17 cellular contexts compared by ENCODE assay signal in genomic region chr2:236627846-236628245, GRCh38. TPM values are rescaled to one million over a fixed set of nuclear protein-coding genes. Genes with fewer than 3 reads are reported as not detected.
DNase-seq lines count a peak whose midpoint lies in the region; TF ChIP-seq lines count a peak whose summit lies in the region.
"Had no signal": no experiment of that assay in that cellular context is flagged by ENCODE, and none has a peak within 500 bp of the region (broad histone marks: within the 10 kb centered on the region; RNA-seq: fewer than 3 reads in every experiment).

No MANE protein-coding gene starts in this region.

- POLR2A ChIA-PET in Caco-2 (lab: Charles Lee), result no interaction called here

- H2AK5ac ChIP-seq in neuronal stem cell (ENCODE audit: low read depth, low read length), result peak overlapping the region; percentile 67

- TF ChIP-seq CTCF in right atrium auricular region (IDR thresholded peaks at IDR 0.05), result no peak
- no peak for TF ChIP-seq CTCF in suprapubic skin (IDR thresholded peaks at IDR 0.05)
- TF ChIP-seq CTCF in Caco-2 (IDR thresholded peaks at IDR 0.05; ENCODE audit: insufficient read depth in 1 of 2, low read depth in 1 of 2, low read length in 1 of 2, severe bottlenecking in 1 of 2, unreplicated experiment in 1 of 2), result no peak
- no peak for TF ChIP-seq CTCF in GM13976 (IDR thresholded peaks at IDR 0.05; ENCODE audit: borderline replicate concordance, control extremely low read depth, extremely low read depth, insufficient read depth, missing control alignments)

- H3K79me1 ChIP-seq in neuronal stem cell (ENCODE audit: low read depth, low read length), result no peaks in the 10 kb centered on the region

- no peak overlapping the region for H3K4me3 Mint-ChIP-seq in Caco-2 (ENCODE audit: unreplicated experiment)
- H3K4me3 Mint-ChIP-seq: B cell; CD4-positive, alpha-beta memory T cell; HFFc6 had no signal

- peaks cover 0 to 18% of the 10 kb centered on the region in 2 donors for H3K4me1 ChIP-seq in right atrium auricular region
- H3K4me1 ChIP-seq in neuronal stem cell (ENCODE audit: control insufficient read depth in 2 of 2, insufficient read depth in 1 of 2, low read depth in 1 of 2, low read length in 2 of 2), result no peaks in the 10 kb centered on the region
- H3K4me1 ChIP-seq in suprapubic skin, result peaks cover 7% of the 10 kb centered on the region
- H3K4me1 ChIP-seq in Caco-2, result no peaks in the 10 kb centered on the region

- no peak overlapping the region for H2BK15ac ChIP-seq in neuronal stem cell (ENCODE audit: low read length)

- intact Hi-C loops in cardiac septum (cut with DNase I) (loop anchor here (5.0 kb wide), 1 partner anchor 46 kb away; no protein-coding TSS in a partner anchor), Caco-2 (cut with micrococcal nuclease; ENCODE audit: unreplicated experiment) (no loop called here)

- no peak overlapping the region for H2BK5ac ChIP-seq in neuronal stem cell (ENCODE audit: low read length)

- H3K9ac ChIP-seq in neuronal stem cell (ENCODE audit: low read depth, low read length, poor library complexity), result no peak overlapping the region

- H3K27ac ChIP-seq in right atrium auricular region, result no peak overlapping the region
- H3K27ac ChIP-seq in neuronal stem cell (replicated peaks; ENCODE audit: low read length), result no peak overlapping the region
- no peak overlapping the region for H3K27ac ChIP-seq in suprapubic skin

- peak overlapping the region; percentile 68 for H3K18ac ChIP-seq in neuronal stem cell (ENCODE audit: low read length)

- H3K9me3 ChIP-seq in right atrium auricular region, result no peaks in the 10 kb centered on the region
- H3K9me3 ChIP-seq in neuronal stem cell (replicated peaks in 1 of 2; ENCODE audit: control insufficient read depth in 2 of 2, insufficient read depth in 1 of 2, low read depth in 1 of 2, low read length in 2 of 2), result peaks cover 0 to 3% of the 10 kb centered on the region in 2 donors
- no peaks in the 10 kb centered on the region for H3K9me3 ChIP-seq in suprapubic skin
- H3K9me3 ChIP-seq in Caco-2, result no peaks in the 10 kb centered on the region

- no peak for TF ChIP-seq EP300 in suprapubic skin (IDR thresholded peaks at IDR 0.05)

- no peak overlapping the region for H3K23ac ChIP-seq in neuronal stem cell (ENCODE audit: low read depth, low read length, poor library complexity)

- no peak overlapping the region for H3K27ac Mint-ChIP-seq in Caco-2 (ENCODE audit: unreplicated experiment)
- H3K27ac Mint-ChIP-seq: B cell, HFFc6 had no signal

- H2BK120ac ChIP-seq in neuronal stem cell (ENCODE audit: low read depth, low read length), result no peak overlapping the region

- no TSS peak for BruUV-seq in Caco-2 (replicated peaks; lab: Mats Ljungman, UMichigan)

- in situ Hi-C loops in GM13976 (cut with MboI; ENCODE audit: low sequenced_read_pairs, unreplicated experiment), result no loop called here

- no peaks in the 10 kb centered on the region for H3K36me3 Mint-ChIP-seq in Caco-2 (ENCODE audit: insufficient read depth, unreplicated experiment)
- H3K36me3 Mint-ChIP-seq: CD4-positive, alpha-beta memory T cell had no signal

- TF ChIP-seq POLR2A in suprapubic skin (IDR thresholded peaks at IDR 0.05), result no peak

- H3K14ac ChIP-seq in neuronal stem cell (ENCODE audit: low read length), result no peak overlapping the region

- no peak overlapping the region for H4K91ac ChIP-seq in neuronal stem cell (ENCODE audit: low read depth, low read length, poor library complexity)

- no CpG with 5 or more reads among the region's 6 CpGs for WGBS in neuronal stem cell (ENCODE audit: extremely low coverage in 2 of 2, insufficient read length in 2 of 2, insufficient replicate concordance in 1 of 2), 2 donors
- WGBS in suprapubic skin, result 87% methylated on average over 3 of the region's 6 CpGs

- H3K36me3 ChIP-seq in right atrium auricular region (no peaks in the 10 kb centered on the region), neuronal stem cell (replicated peaks in 1 of 2; ENCODE audit: control insufficient read depth in 2 of 2, insufficient read depth in 2 of 2, low read length in 2 of 2) (no peaks in the 10 kb centered on the region), suprapubic skin (no peaks in the 10 kb centered on the region), Caco-2 (ENCODE audit: control insufficient read depth, insufficient read depth, low read length) (no peaks in the 10 kb centered on the region)

- no peaks in the 10 kb centered on the region for H3K27me3 Mint-ChIP-seq in Caco-2 (ENCODE audit: insufficient read depth, unreplicated experiment)

- no peaks in the 10 kb centered on the region for H3K9me3 Mint-ChIP-seq in Caco-2 (ENCODE audit: unreplicated experiment)
- H3K9me3 Mint-ChIP-seq: HFFc6 had no signal

- DNase-seq in cardiac septum (ENCODE audit: low spot score), result peak; percentile 33
- DNase-seq in right atrium auricular region (ENCODE audit: low spot score), result no peak
- no peak for DNase-seq in neuronal stem cell (ENCODE audit: low spot score)
- DNase-seq in suprapubic skin (ENCODE audit: low spot score in 2 of 2), result peak; percentile 32 to 38
- no peak for DNase-seq in Caco-2
- no peak for DNase-seq in AG08396 (ENCODE audit: low spot score)
- no peak for DNase-seq in GM13976 (ENCODE audit: low spot score)
- DNase-seq: 8988T; C1 segment of cervical spinal cord; CD4-positive, alpha-beta memory T cell; DMS153; DMS79 treated with DMSO at 0.1 percent for 48 hours; EL; HCEC 1CT; HFFc6 had no signal

- no peak overlapping the region for H2AFZ ChIP-seq in neuronal stem cell (ENCODE audit: low read length)

- H4K8ac ChIP-seq in neuronal stem cell (ENCODE audit: low read depth, low read length), result no peak overlapping the region

- H3K4me3 ChIP-seq in right atrium auricular region (no peak overlapping the region), neuronal stem cell (ENCODE audit: low read length in 2 of 2) (no peak overlapping the region), suprapubic skin (no peak overlapping the region), Caco-2 (ENCODE audit: low read depth, low read length) (no peak overlapping the region)

- H3K4ac ChIP-seq in neuronal stem cell (ENCODE audit: low read length), result no peak overlapping the region

- no peaks in the 10 kb centered on the region for H3K4me1 Mint-ChIP-seq in Caco-2 (ENCODE audit: low read depth, unreplicated experiment)
- H3K4me1 Mint-ChIP-seq: B cell; CD4-positive, alpha-beta memory T cell had no signal

- H3K27me3 ChIP-seq in right atrium auricular region (no peaks in the 10 kb centered on the region), neuronal stem cell (ENCODE audit: control insufficient read depth in 3 of 3, insufficient read depth in 3 of 3, low read depth in 1 of 3, low read length in 3 of 3) (no peaks in the 10 kb centered on the region), suprapubic skin (no peaks in the 10 kb centered on the region), Caco-2 (replicated peaks; ENCODE audit: control insufficient read depth, insufficient read depth, low read length) (no peaks in the 10 kb centered on the region)

- H3K4me2 ChIP-seq in neuronal stem cell (ENCODE audit: insufficient read depth, low read length, poor library complexity, severe bottlenecking), result no peak overlapping the region

- CTCF ChIA-PET in Caco-2 (lab: Charles Lee), result no interaction called here

- H2BK12ac ChIP-seq in neuronal stem cell (ENCODE audit: low read length), result no peak overlapping the region

RNA-seq across cellular contexts. Expression of gene ACKR3, which starts 58.2 kb away (rescaled TPM):
- 36.6 TPM for total RNA-seq in cardiac septum
- 10 to 100 TPM; 49.7 to 60.5 TPM for total RNA-seq in right atrium auricular region
- 4.4 TPM for polyA plus RNA-seq in neuronal stem cell (2013, experiment 1 of 2)
- polyA plus RNA-seq in neuronal stem cell (2013, experiment 2 of 2), result 4.3 TPM
- total RNA-seq in suprapubic skin, result 10 to 100 TPM; 15.8 to 51.5 (median 34.9) TPM
- total RNA-seq in Caco-2 (2022), result 3.2 and 3.9 TPM in 2 replicates
- total RNA-seq: HT1080 had no signal

Comparison
In these comparisons a context has a peak if more than half of its experiments do, and no peak if none do; other contexts are left out.
1. DNase-seq: peak in cardiac septum (single experiment) and suprapubic skin (2 of 2); none in right atrium auricular region (single experiment), neuronal stem cell (single experiment), Caco-2 (0 of 2), AG08396 (single experiment) and GM13976 (single experiment).